Comparison of ENCODE assay signal across 19 cellular contexts in genomic region chrX:2485789-2486345, GRCh38. TPM values are rescaled to one million over a fixed set of nuclear protein-coding genes. Genes with fewer than 3 reads are reported as not detected.
DNase-seq lines count a peak whose midpoint lies in the region; ATAC-seq and TF ChIP-seq lines count a peak whose summit lies in the region.
"Had no signal": no experiment of that assay in that cellular context is flagged by ENCODE, and none has a peak within 500 bp of the region (broad histone marks: within the 10 kb centered on the region; RNA-seq: fewer than 3 reads in every experiment).

No MANE protein-coding gene starts in this region.

- H3K4ac ChIP-seq in H9 (ENCODE audit: low read depth, low read length) = no peak overlapping the region

- no peak overlapping the region for H3K4me3 ChIP-seq in mammary epithelial cell (replicated peaks in 1 of 3; ENCODE audit: insufficient read depth in 1 of 3, low read depth in 2 of 3, low read length in 3 of 3)
- H3K4me3 ChIP-seq in tibial artery = no peak overlapping the region
- H3K4me3 ChIP-seq: colonic mucosa, left lung had no signal

- H2BK12ac ChIP-seq in H9 (ENCODE audit: insufficient read length, low read depth, low read length) = no peak overlapping the region

- H3K36me3 ChIP-seq in mammary epithelial cell (ENCODE audit: insufficient read depth, low read length) (no peaks in the 10 kb centered on the region), tibial artery (peaks cover 40 to 45% (median 43%) of the 10 kb centered on the region in 3 donors)

- H3K9ac ChIP-seq in H9 (ENCODE audit: extremely low read depth, insufficient read length, low read length) = no peak overlapping the region
- H3K9ac ChIP-seq in mammary epithelial cell (ENCODE audit: insufficient read depth, low read length) = no peak overlapping the region

- H2BK20ac ChIP-seq in H9 (ENCODE audit: low read depth, low read length, poor library complexity, severe bottlenecking) = no peak overlapping the region

- no CpG with 5 or more reads among the region's 10 CpGs for WGBS in H9 (ENCODE audit: extremely low coverage, insufficient read length, low lambda C conversion rate)
- WGBS in mammary epithelial cell (ENCODE audit: low coverage, missing lambda C conversion rate) = 40% methylated on average over 2 of the region's 10 CpGs

- TF ChIP-seq CTCF in H9 (conservative IDR thresholded peaks at IDR 0.05) (no peak), mammary epithelial cell (conservative IDR thresholded peaks at IDR 0.05 in 1 of 2, IDR thresholded peaks at IDR 0.05 in 1 of 2; ENCODE audit: extremely low read depth in 1 of 2, insufficient read depth in 1 of 2, low read depth in 1 of 2, low read length in 2 of 2) (no peak), tibial artery (IDR thresholded peaks at IDR 0.05) (no peak)

- intact Hi-C loops in mammary epithelial cell (cut with micrococcal nuclease) = loop anchor here (10.0 kb wide), 1 partner anchor 81 kb away; no protein-coding TSS in a partner anchor
- intact Hi-C loops in tibial artery (cut with DNase I; ENCODE audit: low total_unique reads) = no loop called here

- ATAC-seq in naive B cell (ENCODE audit: low read depth in 2 of 2) (no peak), HG03196 (IDR thresholded peaks at IDR 0.05; ENCODE audit: unreplicated experiment) (no peak), GM21576 (IDR thresholded peaks at IDR 0.05; ENCODE audit: unreplicated experiment) (no peak)
- ATAC-seq: esophagus mucosa; left lung; naive thymus-derived CD8-positive, alpha-beta T cell had no signal

- H3K79me2 ChIP-seq in H9 (ENCODE audit: insufficient read depth, low read length) (peaks cover 2% of the 10 kb centered on the region; the same call in 1 of the 2 replicates), mammary epithelial cell (ENCODE audit: insufficient read depth, low read length) (peaks cover 17% of the 10 kb centered on the region)

- dilution Hi-C loops in mammary epithelial cell (cut with HindIII; ENCODE audit: low sequenced_read_pairs) = no loop called here

- H3K23ac ChIP-seq in H9 (ENCODE audit: insufficient read length, low read depth, low read length) = no peak overlapping the region

- H3K23me2 ChIP-seq in H9 (ENCODE audit: insufficient read length, low read depth, low read length, poor library complexity, severe bottlenecking) = peaks cover 3% of the 10 kb centered on the region

- no peaks in the 10 kb centered on the region for H3K27me3 Mint-ChIP-seq in H9 (ENCODE audit: low read depth)
- no peaks in the 10 kb centered on the region for H3K27me3 Mint-ChIP-seq in naive B cell
- H3K27me3 Mint-ChIP-seq: activated CD4-positive, alpha-beta memory T cell treated with anti-CD3 and anti-CD28 coated beads for 36 hours; naive thymus-derived CD8-positive, alpha-beta T cell had no signal

- H3K27me3 ChIP-seq in H9 (ENCODE audit: insufficient read depth, low read length) = no peaks in the 10 kb centered on the region
- no peaks in the 10 kb centered on the region for H3K27me3 ChIP-seq in mammary epithelial cell (ENCODE audit: insufficient read depth, low read length)
- no peaks in the 10 kb centered on the region for H3K27me3 ChIP-seq in tibial artery
- H3K27me3 ChIP-seq: colonic mucosa, left lung had no signal

- H3K9me3 Mint-ChIP-seq in H9 = no peaks in the 10 kb centered on the region
- no peaks in the 10 kb centered on the region for H3K9me3 Mint-ChIP-seq in naive B cell
- H3K9me3 Mint-ChIP-seq: activated CD4-positive, alpha-beta memory T cell treated with anti-CD3 and anti-CD28 coated beads for 36 hours; naive thymus-derived CD8-positive, alpha-beta T cell had no signal

- no peak overlapping the region for H2BK5ac ChIP-seq in H9 (ENCODE audit: insufficient read length, low read length)

- in situ Hi-C loops in mammary epithelial cell (cut with MboI; ENCODE audit: low sequenced_read_pairs in 2 of 2) = no loop called here

- H4K91ac ChIP-seq in H9 (ENCODE audit: insufficient read length, low read depth, low read length) = no peak overlapping the region

- H2AFZ ChIP-seq in H9 (ENCODE audit: low read length) (no peak overlapping the region), mammary epithelial cell (ENCODE audit: low read depth, low read length) (no peak overlapping the region)

- H3K56ac ChIP-seq in H9 (ENCODE audit: insufficient read length, low read depth, low read length) = no peak overlapping the region

- H3T11ph ChIP-seq in H9 (ENCODE audit: low read length) = no peak overlapping the region

- H3K4me1 Mint-ChIP-seq in H9 (peaks cover 31 to 38% of the 10 kb centered on the region in 2 experiments), naive B cell (peaks cover 5 to 17% (median 11%) of the 10 kb centered on the region in 3 donors)
- H3K4me1 Mint-ChIP-seq: CD14-positive monocyte had no signal

- H2BK120ac ChIP-seq in H9 (ENCODE audit: low read depth, low read length, poor library complexity, severe bottlenecking) = no peak overlapping the region

- H3K36me3 Mint-ChIP-seq in H9 (ENCODE audit: insufficient read depth in 1 of 3, low read depth in 3 of 3) (peaks cover 36 to 54% (median 46%) of the 10 kb centered on the region in 3 experiments; a peak in 6 of 7 replicates), naive B cell (no peaks in the 10 kb centered on the region)

- no peak overlapping the region for H3K18ac ChIP-seq in H9 (ENCODE audit: insufficient read length, low read depth, low read length)

- no peak overlapping the region for H4K5ac ChIP-seq in H9 (ENCODE audit: insufficient read length, low read depth, low read length)

- H3K27ac ChIP-seq in H9 (ENCODE audit: insufficient read length, low read depth, low read length) (no peak overlapping the region), mammary epithelial cell (ENCODE audit: insufficient read depth, low read depth, low read length) (peak overlapping the region; percentile 8), tibial artery (peak overlapping the region; percentile 68 to 75)
- H3K27ac ChIP-seq: HL-60 had no signal

- H3K4me1 ChIP-seq in H9 (ENCODE audit: insufficient read depth, low read length) = peaks cover 3% of the 10 kb centered on the region
- H3K4me1 ChIP-seq in mammary epithelial cell (ENCODE audit: insufficient read depth, low read length) = peaks cover 17% of the 10 kb centered on the region
- H3K4me1 ChIP-seq in tibial artery = peaks cover 0 to 29% (median 7%) of the 10 kb centered on the region in 4 donors
- H3K4me1 ChIP-seq: colonic mucosa, left lung had no signal

- DNase-seq in H9 = no peak
- no peak for DNase-seq in mammary epithelial cell
- DNase-seq in naive B cell = no peak
- no peak for DNase-seq in tibial artery
- no peak for DNase-seq in medulla oblongata (ENCODE audit: extremely low spot score)
- DNase-seq: activated CD4-positive, alpha-beta memory T cell treated with anti-CD3 and anti-CD28 coated beads for 36 hours; amygdala; colonic mucosa; Kasumi-1; NCI-H187; NCI-H510A; stimulated activated CD4-positive, alpha-beta T cell treated with anti-CD3 and anti-CD28 coated beads, Interleukin-4, amount 100 ng/mL, for 1 hour had no signal

- no peaks in the 10 kb centered on the region for H3K79me1 ChIP-seq in H9 (ENCODE audit: insufficient read depth, low read depth, low read length, poor library complexity, severe bottlenecking)

- no TSS peak for BruUV-seq in mammary epithelial cell (replicated peaks; lab: Mats Ljungman, UMichigan)

- H4K20me1 ChIP-seq in H9 (ENCODE audit: control insufficient read depth, insufficient read depth, insufficient read length) (no peaks in the 10 kb centered on the region), mammary epithelial cell (ENCODE audit: insufficient read depth, low read length) (no peaks in the 10 kb centered on the region)

- H3K27ac Mint-ChIP-seq in H9 (peak overlapping the region; percentile 40 to 79 (median 75); a peak in 6 of 7 replicates), naive B cell (peak overlapping the region in 4 of 6 donors; percentile 10 to 90 (median 42))
- H3K27ac Mint-ChIP-seq: activated CD4-positive, alpha-beta memory T cell treated with anti-CD3 and anti-CD28 coated beads for 36 hours had no signal

- no peak overlapping the region for H2BK15ac ChIP-seq in H9 (ENCODE audit: low read depth, low read length)

- H4K8ac ChIP-seq in H9 (replicated peaks; ENCODE audit: insufficient read length, low read depth, low read length) = no peak overlapping the region

- H3K14ac ChIP-seq in H9 (ENCODE audit: insufficient read depth, low read length) = no peak overlapping the region

- no peak overlapping the region for H2AK5ac ChIP-seq in H9 (ENCODE audit: insufficient read length, low read length)

- H3K4me2 ChIP-seq in H9 (ENCODE audit: insufficient read depth, insufficient read length, low read length) (no peak overlapping the region), mammary epithelial cell (ENCODE audit: insufficient read depth, low read depth, low read length) (peak overlapping the region; percentile 79)

- CTCF ChIA-PET in mammary epithelial cell (lab: Charles Lee; ENCODE audit: low non-redundant PET) = no interaction called here

- H3K9me3 ChIP-seq in H9 (ENCODE audit: control insufficient read depth, low read depth, low read length) (no peaks in the 10 kb centered on the region), mammary epithelial cell (replicated peaks; ENCODE audit: insufficient read depth, low read length) (peaks cover 7% of the 10 kb centered on the region), tibial artery (no peaks in the 10 kb centered on the region)
- H3K9me3 ChIP-seq: colonic mucosa, left lung had no signal

- H3K4me3 Mint-ChIP-seq in H9 (no peak overlapping the region; a peak in 1 of 5 replicates), naive B cell (no peak overlapping the region)
- H3K4me3 Mint-ChIP-seq: activated CD4-positive, alpha-beta memory T cell treated with anti-CD3 and anti-CD28 coated beads for 36 hours; CD14-positive monocyte; naive thymus-derived CD8-positive, alpha-beta T cell had no signal

RNA-seq across cellular contexts. Expression of gene DHRSX, which starts 14.9 kb away (rescaled TPM):
- 42.3 and 44.0 TPM in 2 replicates for total RNA-seq in H9 (2021)
- 10 to 100 TPM; 14.3 to 21.7 TPM for total RNA-seq in mammary epithelial cell
- polyA plus RNA-seq in mammary epithelial cell = 11.8 TPM
- polyA minus RNA-seq in mammary epithelial cell = 13.0 TPM
- polyA plus RNA-seq in naive B cell (ENCODE audit: low read depth in 6 of 6) = 10 to 100 TPM; 20.9 to 33.3 (median 28.4) TPM

RNA-seq across cellular contexts. Expression of gene ZBED1, which starts 14.9 kb away (rescaled TPM):
- total RNA-seq in H9 (2021) (61.1 and 63.8 TPM in 2 replicates), mammary epithelial cell (10 to 100 TPM; 11.9 to 42.0 TPM)
- polyA plus RNA-seq in mammary epithelial cell (9.1 TPM), naive B cell (ENCODE audit: low read depth in 6 of 6) (10 to 100 TPM; 25.6 to 82.8 (median 56.4) TPM)
- 20.4 TPM for polyA minus RNA-seq in mammary epithelial cell
